ENCODE assay signal across 23 cellular contexts in the genomic region with DNA sequence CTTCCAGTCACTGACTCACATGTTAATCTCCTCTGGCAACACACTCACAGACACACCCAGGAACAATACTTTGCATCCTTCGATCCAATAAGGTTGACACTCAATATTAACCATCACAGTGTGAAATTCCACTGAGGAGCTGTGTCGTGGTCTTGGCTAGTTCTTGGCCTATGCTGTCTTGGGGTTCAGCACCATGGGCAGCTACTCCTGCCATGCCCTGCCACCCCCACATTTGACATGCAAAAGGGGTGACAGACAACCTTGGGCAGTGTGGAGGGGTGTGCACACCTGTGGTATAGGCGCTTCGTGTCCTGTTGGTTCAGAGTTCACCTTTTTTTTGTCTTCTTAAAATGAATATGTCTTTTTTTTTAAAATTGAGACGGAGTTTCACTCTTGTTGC. TPM values are rescaled to one million over a fixed set of nuclear protein-coding genes. Genes with fewer than 3 reads are reported as not detected.
DNase-seq lines count a peak whose midpoint lies in the region; ATAC-seq and TF ChIP-seq lines count a peak whose summit lies in the region.
"Had no signal": no experiment of that assay in that cellular context is flagged by ENCODE, and none has a peak within 500 bp of the region (broad histone marks: within the 10 kb centered on the region; RNA-seq: fewer than 3 reads in every experiment).

No MANE protein-coding gene starts in this region.

- H3K79me2 ChIP-seq in SK-N-SH (ENCODE audit: insufficient read depth) = no peaks in the 10 kb centered on the region
- H3K79me2 ChIP-seq in mammary epithelial cell (ENCODE audit: insufficient read depth, low read length) = no peaks in the 10 kb centered on the region
- H3K79me2 ChIP-seq in neural progenitor cell (ENCODE audit: low read depth) = no peaks in the 10 kb centered on the region

- H3K9ac ChIP-seq in SK-N-SH = no peak overlapping the region
- no peak overlapping the region for H3K9ac ChIP-seq in mammary epithelial cell (ENCODE audit: insufficient read depth, low read length)
- H3K9ac ChIP-seq in neural progenitor cell = no peak overlapping the region

- H3K27me3 Mint-ChIP-seq in neural progenitor cell (ENCODE audit: insufficient read depth, low read depth) (peaks cover 6% of the 10 kb centered on the region), osteocyte (ENCODE audit: unreplicated experiment) (no peaks in the 10 kb centered on the region)
- H3K27me3 Mint-ChIP-seq: CD4-positive, alpha-beta T cell had no signal

- 66% methylated on average over 5 of the region's 5 CpGs for whole genome bisulfite sequencing in SK-N-SH (ENCODE audit: low lambda C conversion rate)
- WGBS in mammary epithelial cell (ENCODE audit: low coverage, missing lambda C conversion rate) = 95% methylated on average over 5 of the region's 5 CpGs

- TF ChIP-seq POLR2A in NB4 (IDR thresholded peaks at IDR 0.05; ENCODE audit: extremely low read depth, insufficient read length) = no peak

- BruUV-seq in mammary epithelial cell (replicated peaks; lab: Mats Ljungman, UMichigan) = no TSS peak

- H3K9me3 ChIP-seq in SK-N-SH = no peaks in the 10 kb centered on the region
- no peaks in the 10 kb centered on the region for H3K9me3 ChIP-seq in mammary epithelial cell (replicated peaks; ENCODE audit: insufficient read depth, low read length)
- no peaks in the 10 kb centered on the region for H3K9me3 ChIP-seq in neural progenitor cell (ENCODE audit: low read depth)
- H3K9me3 ChIP-seq in WERI-Rb-1 (ENCODE audit: severe bottlenecking) = peaks cover 5% of the 10 kb centered on the region
- H3K9me3 ChIP-seq: BE2C, Caco-2 had no signal

- intact Hi-C loops in mammary epithelial cell (cut with micrococcal nuclease) = no loop called here

- no peaks in the 10 kb centered on the region for H3K9me2 ChIP-seq in SK-N-SH

- peaks cover 2% of the 10 kb centered on the region for H3K4me1 Mint-ChIP-seq in neural progenitor cell
- no peaks in the 10 kb centered on the region for H3K4me1 Mint-ChIP-seq in osteocyte (ENCODE audit: unreplicated experiment)

- ATAC-seq in SK-N-SH treated with all-trans-retinoic acid at 6 μM for 48 hours (no peak), GM19455 (IDR thresholded peaks at IDR 0.05; ENCODE audit: unreplicated experiment) (no peak)
- ATAC-seq: PC-3 had no signal

- no peak for TF ChIP-seq CTCF in SK-N-SH (IDR thresholded peaks at IDR 0.05)
- TF ChIP-seq CTCF in NB4 (IDR thresholded peaks at IDR 0.05; ENCODE audit: low read depth, low read length) = no peak
- TF ChIP-seq CTCF in mammary epithelial cell (conservative IDR thresholded peaks at IDR 0.05 in 1 of 2, IDR thresholded peaks at IDR 0.05 in 1 of 2; ENCODE audit: extremely low read depth in 1 of 2, insufficient read depth in 1 of 2, low read depth in 1 of 2, low read length in 2 of 2) = no peak
- TF ChIP-seq CTCF in neural progenitor cell (IDR thresholded peaks at IDR 0.05) = no peak
- TF ChIP-seq CTCF in WERI-Rb-1 (IDR thresholded peaks at IDR 0.05; ENCODE audit: low read depth, low read length) = no peak
- TF ChIP-seq CTCF in osteocyte (IDR thresholded peaks at IDR 0.05) = no peak

- no peak for TF ChIP-seq RAD21 in SK-N-SH (IDR thresholded peaks at IDR 0.05; ENCODE audit: low read length)

- H4K20me1 ChIP-seq in SK-N-SH (ENCODE audit: insufficient read depth) (no peaks in the 10 kb centered on the region), mammary epithelial cell (ENCODE audit: insufficient read depth, low read length) (peaks cover 3% of the 10 kb centered on the region), neural progenitor cell (ENCODE audit: low read depth) (peaks cover 35% of the 10 kb centered on the region)

- H3K4me3 Mint-ChIP-seq in neural progenitor cell (no peak overlapping the region), osteocyte (ENCODE audit: unreplicated experiment) (no peak overlapping the region)
- H3K4me3 Mint-ChIP-seq: CD4-positive, alpha-beta T cell had no signal

- H3K4me2 ChIP-seq in SK-N-SH = no peak overlapping the region
- no peak overlapping the region for H3K4me2 ChIP-seq in mammary epithelial cell (ENCODE audit: insufficient read depth, low read depth, low read length)
- no peak overlapping the region for H3K4me2 ChIP-seq in neural progenitor cell

- H3K4me3 ChIP-seq in SK-N-SH (ENCODE audit: low read depth in 2 of 2, low read length in 1 of 2) (no peak overlapping the region), NB4 (ENCODE audit: low read depth, low read length) (no peak overlapping the region), mammary epithelial cell (replicated peaks in 1 of 3; ENCODE audit: insufficient read depth in 1 of 3, low read depth in 2 of 3, low read length in 3 of 3) (no peak overlapping the region), neural progenitor cell (no peak overlapping the region), WERI-Rb-1 (ENCODE audit: low read depth, low read length) (no peak overlapping the region)

- H3K27me3 ChIP-seq in SK-N-SH (ENCODE audit: insufficient read depth) (no peaks in the 10 kb centered on the region), mammary epithelial cell (ENCODE audit: insufficient read depth, low read length) (no peaks in the 10 kb centered on the region), neural progenitor cell (no peaks in the 10 kb centered on the region), WERI-Rb-1 (ENCODE audit: insufficient read depth, low read depth, severe bottlenecking) (no peaks in the 10 kb centered on the region)
- H3K27me3 ChIP-seq: BE2C had no signal

- TF ChIP-seq EP300 in SK-N-SH (IDR thresholded peaks at IDR 0.05; ENCODE audit: borderline replicate concordance in 1 of 2, low read depth in 1 of 2, low read length in 1 of 2) = no peak

- H3F3A ChIP-seq in SK-N-SH (replicated peaks; ENCODE audit: insufficient read depth) = no peaks in the 10 kb centered on the region
- H3F3A ChIP-seq in neural progenitor cell (ENCODE audit: low read depth) = peaks cover 10% of the 10 kb centered on the region

- H3K27ac Mint-ChIP-seq in neural progenitor cell (no peak overlapping the region), osteocyte (ENCODE audit: unreplicated experiment) (no peak overlapping the region)
- H3K27ac Mint-ChIP-seq: CD4-positive, alpha-beta T cell had no signal

- H3K27ac ChIP-seq in SK-N-SH (ENCODE audit: low read depth in 2 of 2, low read length in 1 of 2) (no peak overlapping the region), mammary epithelial cell (ENCODE audit: insufficient read depth, low read depth, low read length) (no peak overlapping the region), neural progenitor cell (no peak overlapping the region), WERI-Rb-1 (no peak overlapping the region)
- H3K27ac ChIP-seq: 22Rv1, HL-60 had no signal

- DNase-seq in SK-N-SH (no peak), NB4 (ENCODE audit: low read depth) (peak; percentile 20), mammary epithelial cell (peak; percentile 12), neural progenitor cell (ENCODE audit: low spot score) (peak; percentile 19), WERI-Rb-1 (no peak), osteocyte (ENCODE audit: extremely low spot score, unreplicated experiment) (no peak)
- DNase-seq: BE2C; Caco-2; CD4-positive, alpha-beta T cell; DMS153; EL; H7; IMR-90; NCI-H1105; NCI-H1694 treated with DMSO at 0.1 percent for 48 hours; NCI-H2107; NCI-H510A treated with DMSO at 0.1 percent for 48 hours; PC-3 had no signal

- H3K9me3 Mint-ChIP-seq in neural progenitor cell (peaks cover 7% of the 10 kb centered on the region), osteocyte (ENCODE audit: unreplicated experiment) (no peaks in the 10 kb centered on the region)

- in situ Hi-C loops in mammary epithelial cell (cut with MboI; ENCODE audit: low sequenced_read_pairs in 2 of 2) = no loop called here

- POLR2A ChIA-PET in SK-N-SH (lab: Yijun Ruan, JAX) = no interaction called here

- dilution Hi-C loops in mammary epithelial cell (cut with HindIII; ENCODE audit: low sequenced_read_pairs) = no loop called here

- H2AFZ ChIP-seq in SK-N-SH (ENCODE audit: low read depth) (no peak overlapping the region), mammary epithelial cell (ENCODE audit: low read depth, low read length) (no peak overlapping the region), neural progenitor cell (replicated peaks) (no peak overlapping the region)

- H3K4me1 ChIP-seq in SK-N-SH (ENCODE audit: control insufficient read depth in 1 of 2, insufficient read depth in 2 of 2, low read depth in 1 of 2, low read length in 1 of 2) = no peaks in the 10 kb centered on the region; a peak in 1 of 4 replicates
- no peaks in the 10 kb centered on the region for H3K4me1 ChIP-seq in mammary epithelial cell (ENCODE audit: insufficient read depth, low read length)
- H3K4me1 ChIP-seq in neural progenitor cell = no peaks in the 10 kb centered on the region
- H3K4me1 ChIP-seq: BE2C had no signal

- H3K36me3 Mint-ChIP-seq in neural progenitor cell (peaks cover 15% of the 10 kb centered on the region), osteocyte (ENCODE audit: unreplicated experiment) (no peaks in the 10 kb centered on the region)

- H3K36me3 ChIP-seq in SK-N-SH (replicated peaks in 1 of 2; ENCODE audit: control insufficient read depth in 1 of 2, insufficient read depth in 2 of 2, low read length in 1 of 2) (no peaks in the 10 kb centered on the region), mammary epithelial cell (ENCODE audit: insufficient read depth, low read length) (no peaks in the 10 kb centered on the region), neural progenitor cell (no peaks in the 10 kb centered on the region), WERI-Rb-1 (no peaks in the 10 kb centered on the region)
- H3K36me3 ChIP-seq: BE2C had no signal

- CTCF ChIA-PET in SK-N-SH (lab: Yijun Ruan, JAX) (interaction anchor here (1.5 kb wide), 1 partner anchor 87 kb away, joined by 3 read pairs; no protein-coding TSS in a partner anchor), mammary epithelial cell (lab: Charles Lee; ENCODE audit: low non-redundant PET) (no interaction called here)

TF ChIP-seq in SK-N-SH, 30 proteins besides CTCF, POLR2A, EP300 and RAD21 (continues in another document):
- TF ChIP-seq TEAD4 (IDR thresholded peaks at IDR 0.05; ENCODE audit: borderline replicate concordance, insufficient read depth) = no peak
- no peak for TF ChIP-seq FOXM1 (IDR thresholded peaks at IDR 0.05; ENCODE audit: low read depth)

TF ChIP-seq in SK-N-SH treated with all-trans-retinoic acid at 6 μM for 48 hours, 23 proteins besides CTCF, POLR2A, EP300 and RAD21 (continues in another document):
- TF ChIP-seq RARB (CRISPR knock-in tag; IDR thresholded peaks at IDR 0.05) = no peak

RNA-seq across cellular contexts. Expression of gene ANKRD6, which starts 25.8 kb away (rescaled TPM):
- polyA plus RNA-seq in SK-N-SH (2012; rRNA removed) (2.0 and 2.6 TPM in 2 replicates), mammary epithelial cell (11.5 TPM)
- 1.2 and 1.8 TPM in 2 replicates for polyA plus RNA-seq in SK-N-SH (2012; cell fraction: cytosol; rRNA removed)
- polyA plus RNA-seq in SK-N-SH (2012; cell fraction: nucleus; rRNA removed) = 7.1 and 7.2 TPM in 2 replicates
- total RNA-seq in mammary epithelial cell (10 to 100 TPM; 23.4 to 25.8 TPM), neural progenitor cell (ENCODE audit: low replicate concordance) (36.3 and 45.0 TPM in 2 replicates), osteocyte (5.5 and 7.1 TPM in 2 replicates)
- 13.9 TPM for polyA minus RNA-seq in mammary epithelial cell

RNA-seq across cellular contexts. Expression of gene RRAGD, which starts 46.6 kb away (rescaled TPM):
- polyA plus RNA-seq in SK-N-SH (2012; rRNA removed) (0.05 and 0.07 TPM in 2 replicates), mammary epithelial cell (0.20 TPM)
- 0.09 and 0.28 TPM in 2 replicates for polyA plus RNA-seq in SK-N-SH (2012; cell fraction: cytosol; rRNA removed)
- 0.01 and 0.02 TPM in 2 replicates for polyA plus RNA-seq in SK-N-SH (2012; cell fraction: nucleus; rRNA removed)
- total RNA-seq in mammary epithelial cell (1 to 10 TPM; 1.1 to 8.0 TPM), neural progenitor cell (ENCODE audit: low replicate concordance) (18.6 and 20.7 TPM in 2 replicates), osteocyte (4.5 TPM in 2 replicates)
- 3.7 TPM for polyA minus RNA-seq in mammary epithelial cell
- total RNA-seq: IMR-90 had no signal
- polyA plus RNA-seq: AG04450, IMR-90 had no signal

Comparison
In these comparisons a context has a peak if more than half of its experiments do, and no peak if none do; other contexts are left out.
1. DNase-seq: peak in NB4 (single experiment), mammary epithelial cell (single experiment) and neural progenitor cell (single experiment); none in SK-N-SH (single experiment), WERI-Rb-1 (single experiment) and osteocyte (single experiment).